13 cellular contexts compared by ENCODE assay signal in genomic region chr5:145903113-145903512, GRCh38. TPM values are rescaled to one million over a fixed set of nuclear protein-coding genes. Genes with fewer than 3 reads are reported as not detected.
DNase-seq lines count a peak whose midpoint lies in the region; ATAC-seq and TF ChIP-seq lines count a peak whose summit lies in the region.
"Had no signal": no experiment of that assay in that cellular context is flagged by ENCODE, and none has a peak within 500 bp of the region (broad histone marks: within the 10 kb centered on the region; RNA-seq: fewer than 3 reads in every experiment).

No MANE protein-coding gene starts in this region.

- H3K9me3 Mint-ChIP-seq in endodermal cell: peaks cover 15% of the 10 kb centered on the region
- peaks cover 11% of the 10 kb centered on the region for H3K9me3 Mint-ChIP-seq in neural progenitor cell

- no peaks in the 10 kb centered on the region for H3F3A ChIP-seq in neural progenitor cell (ENCODE audit: low read depth)

- no peaks in the 10 kb centered on the region for H3K79me2 ChIP-seq in neural progenitor cell (ENCODE audit: low read depth)

- H3K27ac Mint-ChIP-seq in endodermal cell (no peak overlapping the region), neural progenitor cell (no peak overlapping the region)
- H3K27ac Mint-ChIP-seq: stimulated activated effector memory CD8-positive, alpha-beta T cell treated with anti-CD3 and anti-CD28 coated beads, Interleukin-12 subunit alpha, Interleukin-12 subunit beta, amount 100 ng/mL, for 72 hours had no signal

- H3K36me3 Mint-ChIP-seq in endodermal cell (ENCODE audit: low read depth) (no peaks in the 10 kb centered on the region), neural progenitor cell (no peaks in the 10 kb centered on the region)
- H3K36me3 Mint-ChIP-seq: stimulated activated effector memory CD8-positive, alpha-beta T cell treated with anti-CD3 and anti-CD28 coated beads, Interleukin-12 subunit alpha, Interleukin-12 subunit beta, amount 100 ng/mL, for 72 hours had no signal

- H4K20me1 ChIP-seq in neural progenitor cell (ENCODE audit: low read depth): no peaks in the 10 kb centered on the region

- H3K4me3 ChIP-seq in A673 (ENCODE audit: low read depth, low read length, poor library complexity, severe bottlenecking): no peak overlapping the region
- H3K4me3 ChIP-seq in endodermal cell (ENCODE audit: low read length): no peak overlapping the region
- no peak overlapping the region for H3K4me3 ChIP-seq in neural progenitor cell

- H3K4me1 ChIP-seq in A673 (ENCODE audit: insufficient read depth, low read length, poor library complexity, severe bottlenecking): no peaks in the 10 kb centered on the region
- no peaks in the 10 kb centered on the region for H3K4me1 ChIP-seq in endodermal cell (ENCODE audit: control insufficient read depth, insufficient read depth, low read length)
- no peaks in the 10 kb centered on the region for H3K4me1 ChIP-seq in neural progenitor cell

- peak; percentile 28 for DNase-seq in A673 (ENCODE audit: low spot score)
- DNase-seq in MV-4-11 (lab: John Stamatoyannopoulos, UW): peak; percentile 56
- DNase-seq in endodermal cell: no peak
- no peak for DNase-seq in activated CD4-positive, CD25-positive, alpha-beta regulatory T cell (lab: John Stamatoyannopoulos, UW)
- no peak for DNase-seq in NCI-H128 (lab: John Stamatoyannopoulos, UW; ENCODE audit: unreplicated experiment)
- no peak for DNase-seq in neural progenitor cell (ENCODE audit: low spot score)
- DNase-seq: activated naive CD4-positive, alpha-beta T cell treated with Interleukin-2 at 50 U/mL for 16 hours; NCI-H2227 treated with DMSO at 0.1 percent for 48 hours had no signal

- intact Hi-C loops in A673 (cut with micrococcal nuclease; ENCODE audit: unreplicated experiment): no loop called here

- CTCF ChIA-PET in A673 (lab: Charles Lee): interaction anchor here (0.6 kb wide), 2 partner anchors 41 to 89 kb away, joined by 3 to 4 read pairs; no protein-coding TSS in a partner anchor

- H3K27ac ChIP-seq in A673 (ENCODE audit: low read depth, low read length, poor library complexity, severe bottlenecking) (no peak overlapping the region), endodermal cell (ENCODE audit: low read depth, low read length) (no peak overlapping the region), neural progenitor cell (no peak overlapping the region)
- H3K27ac ChIP-seq: epithelial cell of prostate had no signal

- H2AFZ ChIP-seq in neural progenitor cell (replicated peaks): no peak overlapping the region

- TF ChIP-seq CTCF in A673 (conservative IDR thresholded peaks at IDR 0.05; ENCODE audit: low read depth, low read length): peak; percentile 39
- TF ChIP-seq CTCF in endodermal cell (conservative IDR thresholded peaks at IDR 0.05): peak; percentile 72
- TF ChIP-seq CTCF in neural progenitor cell (IDR thresholded peaks at IDR 0.05): no peak

- H3K4me2 ChIP-seq in neural progenitor cell: no peak overlapping the region

- BruUV-seq in A673 (replicated peaks; lab: Mats Ljungman, UMichigan): no TSS peak

- no peak overlapping the region for H3K9ac ChIP-seq in endodermal cell (ENCODE audit: extremely low read depth, low read length, poor library complexity, severe bottlenecking)
- H3K9ac ChIP-seq in neural progenitor cell: no peak overlapping the region

- H3K36me3 ChIP-seq in A673 (ENCODE audit: insufficient read depth, low read length, poor library complexity, severe bottlenecking) (no peaks in the 10 kb centered on the region), endodermal cell (ENCODE audit: control insufficient read depth, insufficient read depth, low read length) (no peaks in the 10 kb centered on the region), neural progenitor cell (no peaks in the 10 kb centered on the region)

- ATAC-seq in GM19351 (IDR thresholded peaks at IDR 0.05; ENCODE audit: unreplicated experiment): peak; percentile 79
- no peak for ATAC-seq in GM18502 (IDR thresholded peaks at IDR 0.05; ENCODE audit: poor library complexity, unreplicated experiment)
- ATAC-seq: stimulated activated effector memory CD8-positive, alpha-beta T cell treated with anti-CD3 and anti-CD28 coated beads, Interleukin-12 subunit alpha, Interleukin-12 subunit beta, amount 100 ng/mL, for 72 hours had no signal

- H3K4me1 Mint-ChIP-seq in endodermal cell (no peaks in the 10 kb centered on the region), neural progenitor cell (no peaks in the 10 kb centered on the region)
- H3K4me1 Mint-ChIP-seq: stimulated activated effector memory CD8-positive, alpha-beta T cell treated with anti-CD3 and anti-CD28 coated beads, Interleukin-12 subunit alpha, Interleukin-12 subunit beta, amount 100 ng/mL, for 72 hours had no signal

- no peaks in the 10 kb centered on the region for H3K27me3 ChIP-seq in A673 (replicated peaks; ENCODE audit: insufficient read depth, low read depth, low read length, poor library complexity)
- H3K27me3 ChIP-seq in endodermal cell (ENCODE audit: control insufficient read depth, insufficient read depth, low read length, poor library complexity, severe bottlenecking): peaks cover 10% of the 10 kb centered on the region
- H3K27me3 ChIP-seq in neural progenitor cell: no peaks in the 10 kb centered on the region

- POLR2A ChIA-PET in A673 (lab: Charles Lee; ENCODE audit: low non-redundant PET): no interaction called here

- H3K9me3 ChIP-seq in A673 (ENCODE audit: low read depth, low read length, poor library complexity, severe bottlenecking) (peaks cover 7% of the 10 kb centered on the region), endodermal cell (ENCODE audit: control insufficient read depth, low read length) (peaks cover 16% of the 10 kb centered on the region), neural progenitor cell (ENCODE audit: low read depth) (no peaks in the 10 kb centered on the region)

- H3K4me3 Mint-ChIP-seq in endodermal cell (no peak overlapping the region), neural progenitor cell (no peak overlapping the region)
- H3K4me3 Mint-ChIP-seq: stimulated activated effector memory CD8-positive, alpha-beta T cell treated with anti-CD3 and anti-CD28 coated beads, Interleukin-12 subunit alpha, Interleukin-12 subunit beta, amount 100 ng/mL, for 72 hours had no signal

- WGBS in endodermal cell (ENCODE audit: insufficient coverage in 1 of 2, insufficient read length in 1 of 2), 2 experiments: 90 to 93% methylated on average over 3 of the region's 3 CpGs

- H3K27me3 Mint-ChIP-seq in endodermal cell (ENCODE audit: insufficient read depth) (peaks cover 3% of the 10 kb centered on the region), neural progenitor cell (ENCODE audit: insufficient read depth, low read depth) (peaks cover 2% of the 10 kb centered on the region)

RNA-seq across cellular contexts. Expression of gene GRXCR2, which starts 30.3 kb away (rescaled TPM):
- total RNA-seq in A673 (2021) (not detected in 2 replicates), endodermal cell (not detected), neural progenitor cell (ENCODE audit: low replicate concordance) (not detected in 2 replicates)
- not detected for polyA plus RNA-seq in endodermal cell (2013, experiment 1 of 2)
- not detected for polyA plus RNA-seq in endodermal cell (2013, experiment 2 of 2)
- total RNA-seq: lung microvascular endothelial cell had no signal

RNA-seq across cellular contexts. Expression of gene SH3RF2, which starts 33.3 kb away (rescaled TPM):
- total RNA-seq in A673 (2021): 21.1 and 22.9 TPM in 2 replicates
- total RNA-seq in endodermal cell: 1 to 10 TPM; 2.6 to 3.2 TPM
- 1.4 TPM for polyA plus RNA-seq in endodermal cell (2013, experiment 1 of 2)
- polyA plus RNA-seq in endodermal cell (2013, experiment 2 of 2): 1.9 TPM
- total RNA-seq in neural progenitor cell (ENCODE audit: low replicate concordance): 0.36 and 2.4 TPM in 2 replicates
- total RNA-seq: lung microvascular endothelial cell had no signal

Comparison
In these comparisons a context has a peak if more than half of its experiments do, and no peak if none do; other contexts are left out.
1. DNase-seq: peak in A673 (single experiment) and MV-4-11 (single experiment); none in endodermal cell (single experiment), activated CD4-positive, CD25-positive, alpha-beta regulatory T cell (0 of 4), NCI-H128 (single experiment) and neural progenitor cell (single experiment).